ENCODE assay signal across 8 cellular contexts in genomic region chr11:44066732-44067131, GRCh38. TPM values are rescaled to one million over a fixed set of nuclear protein-coding genes. Genes with fewer than 3 reads are reported as not detected.
A peak's percentile ranks its signal among the peaks of the same experiment; 100 is the strongest.
DNase-seq lines count a peak whose midpoint lies in the region; ATAC-seq and TF ChIP-seq lines count a peak whose summit lies in the region.

No MANE protein-coding gene starts in this region.

- H3K36me3 Mint-ChIP-seq in type B pancreatic cell: peaks cover 9% of the 10 kb centered on the region

- peaks cover 20% of the 10 kb centered on the region for H3K4me1 ChIP-seq in OCI-LY1 (ENCODE audit: insufficient read depth, low read length, severe bottlenecking)
- peaks cover 0 to 2% of the 10 kb centered on the region in 2 donors for H3K4me1 ChIP-seq in lung (ENCODE audit: control insufficient read depth in 2 of 2, insufficient read depth in 2 of 2, low read length in 2 of 2)

- H3K27me3 ChIP-seq in OCI-LY1 (ENCODE audit: insufficient read depth, low read length): no peaks in the 10 kb centered on the region
- H3K27me3 ChIP-seq in lung (ENCODE audit: control insufficient read depth, insufficient read depth): no peaks in the 10 kb centered on the region

- no peaks in the 10 kb centered on the region for H3K36me3 ChIP-seq in OCI-LY1 (ENCODE audit: insufficient read depth, low read length)
- peaks cover 0 to 1% of the 10 kb centered on the region in 2 donors for H3K36me3 ChIP-seq in lung (ENCODE audit: control insufficient read depth in 2 of 2, insufficient read depth in 2 of 2, low read length in 2 of 2)

- peak overlapping the region; percentile 90 for H3K27ac Mint-ChIP-seq in type B pancreatic cell

- 24 to 25% methylated on average over 10 of the region's 10 CpGs for WGBS in lung, 2 donors

- no peaks in the 10 kb centered on the region for H3F3A ChIP-seq in OCI-LY1 (ENCODE audit: insufficient read depth, low read length)

- ATAC-seq in lung (ENCODE audit: insufficient read depth, low FRiP score) (peak; percentile 9), GM18873 (IDR thresholded peaks at IDR 0.05; ENCODE audit: low FRiP score, unreplicated experiment) (no peak)

- peaks cover 3% of the 10 kb centered on the region for H3K4me1 Mint-ChIP-seq in type B pancreatic cell (ENCODE audit: unreplicated experiment)

- no peaks in the 10 kb centered on the region for H3K9me2 ChIP-seq in OCI-LY1 (ENCODE audit: low read depth, low read length)

- H3K79me2 ChIP-seq in OCI-LY1 (ENCODE audit: insufficient read depth, low read length): no peaks in the 10 kb centered on the region

- no peak overlapping the region for H3K27ac ChIP-seq in OCI-LY1 (ENCODE audit: low read depth, low read length, poor library complexity, severe bottlenecking)
- peak overlapping the region; percentile 76 to 87 for H3K27ac ChIP-seq in lung (ENCODE audit: low read depth in 1 of 2, low read length in 1 of 2)

- peak; percentile 13 for DNase-seq in NOMO-1 treated with DMSO at 0.1 percent for 48 hours (lab: John Stamatoyannopoulos, UW; ENCODE audit: unreplicated experiment)
- no peak for DNase-seq in NOMO-1 treated with dmso at 0.1 percent for 144 hours (lab: John Stamatoyannopoulos, UW; ENCODE audit: unreplicated experiment)
- DNase-seq in choroid plexus epithelial cell (ENCODE audit: low read depth): peak; percentile 84
- DNase-seq in lung (ENCODE audit: low spot score): no peak
- DNase-seq in type B pancreatic cell (ENCODE audit: extremely low spot score, unreplicated experiment): no peak
- DNase-seq in effector CD8-positive, alpha-beta T cell (lab: John Stamatoyannopoulos, UW): no peak

- H2AFZ ChIP-seq in OCI-LY1 (ENCODE audit: low read length): peak overlapping the region; percentile 95

- no peaks in the 10 kb centered on the region for H3K9me3 ChIP-seq in OCI-LY1 (ENCODE audit: low read length)
- no peaks in the 10 kb centered on the region for H3K9me3 ChIP-seq in lung (ENCODE audit: control insufficient read depth in 2 of 2, insufficient read depth in 1 of 2, low read length in 1 of 2)

- TF ChIP-seq CTCF in OCI-LY1 (IDR thresholded peaks at IDR 0.05; ENCODE audit: low read length) (no peak), choroid plexus epithelial cell (conservative IDR thresholded peaks at IDR 0.05; ENCODE audit: low read depth, low read length) (no peak), lung (IDR thresholded peaks at IDR 0.05; ENCODE audit: control extremely low read depth, extremely low read depth) (no peak), type B pancreatic cell (conservative IDR thresholded peaks at IDR 0.05) (no peak)

- H4K20me1 ChIP-seq in OCI-LY1 (ENCODE audit: insufficient read depth, low read length): no peaks in the 10 kb centered on the region

- no peaks in the 10 kb centered on the region for H3K9me3 Mint-ChIP-seq in type B pancreatic cell

- H3K9ac ChIP-seq in OCI-LY1 (ENCODE audit: low read length): peak overlapping the region; percentile 78

- H3K4me3 Mint-ChIP-seq in type B pancreatic cell: peak overlapping the region; percentile 93

- H3K4me2 ChIP-seq in OCI-LY1 (ENCODE audit: low read length): peak overlapping the region; percentile 70

- H3K4me3 ChIP-seq in OCI-LY1 (ENCODE audit: low read depth, low read length, poor library complexity, severe bottlenecking) (peak overlapping the region; percentile 63), choroid plexus epithelial cell (ENCODE audit: low read depth, low read length) (peak overlapping the region; percentile 75), lung (peak overlapping the region; percentile 62)

- peaks cover 6% of the 10 kb centered on the region for H3K27me3 Mint-ChIP-seq in type B pancreatic cell

RNA-seq across cellular contexts. Expression of gene ACCS, which starts 0.7 kb away (rescaled TPM):
- total RNA-seq in lung: 10 to 100 TPM; 31.6 to 66.9 TPM
- polyA plus RNA-seq in lung: 10 to 100 TPM in 1 of 2 donors, 1 to 10 TPM in 1; 6.4 to 24.6 TPM
- total RNA-seq in type B pancreatic cell (ENCODE audit: low replicate concordance): 14.2 and 17.9 TPM in 2 replicates

RNA-seq across cellular contexts. Expression of gene ACCSL, which starts 19.0 kb away (rescaled TPM):
- total RNA-seq in lung (under 1 TPM in 1 of 2 donors, not detected in 1; 0.14 TPM), type B pancreatic cell (ENCODE audit: low replicate concordance) (not detected in 2 replicates)
- under 1 TPM in 1 of 2 donors, not detected in 1; 0.02 TPM for polyA plus RNA-seq in lung

RNA-seq across cellular contexts. Expression of gene EXT2, which starts 28.7 kb away (rescaled TPM):
- total RNA-seq in lung: 10 to 100 TPM; 51.2 to 95.3 TPM
- 10 to 100 TPM; 18.0 to 40.7 TPM for polyA plus RNA-seq in lung
- total RNA-seq in type B pancreatic cell (ENCODE audit: low replicate concordance): 45.8 and 62.7 TPM in 2 replicates

Comparison
In these comparisons a context has a peak if more than half of its experiments do, and no peak if none do; other contexts are left out.
1. DNase-seq: peak in NOMO-1 treated with DMSO at 0.1 percent for 48 hours (single experiment) and choroid plexus epithelial cell (single experiment); none in NOMO-1 treated with dmso at 0.1 percent for 144 hours (single experiment), lung (single experiment), type B pancreatic cell (single experiment) and effector CD8-positive, alpha-beta T cell (single experiment).
2. Peak in every context shown above with its lines, with median percentiles within 50 percentile points of each other: H3K4me3 ChIP-seq.